ENCODE assay signal across 8 cellular contexts in the genomic region with DNA sequence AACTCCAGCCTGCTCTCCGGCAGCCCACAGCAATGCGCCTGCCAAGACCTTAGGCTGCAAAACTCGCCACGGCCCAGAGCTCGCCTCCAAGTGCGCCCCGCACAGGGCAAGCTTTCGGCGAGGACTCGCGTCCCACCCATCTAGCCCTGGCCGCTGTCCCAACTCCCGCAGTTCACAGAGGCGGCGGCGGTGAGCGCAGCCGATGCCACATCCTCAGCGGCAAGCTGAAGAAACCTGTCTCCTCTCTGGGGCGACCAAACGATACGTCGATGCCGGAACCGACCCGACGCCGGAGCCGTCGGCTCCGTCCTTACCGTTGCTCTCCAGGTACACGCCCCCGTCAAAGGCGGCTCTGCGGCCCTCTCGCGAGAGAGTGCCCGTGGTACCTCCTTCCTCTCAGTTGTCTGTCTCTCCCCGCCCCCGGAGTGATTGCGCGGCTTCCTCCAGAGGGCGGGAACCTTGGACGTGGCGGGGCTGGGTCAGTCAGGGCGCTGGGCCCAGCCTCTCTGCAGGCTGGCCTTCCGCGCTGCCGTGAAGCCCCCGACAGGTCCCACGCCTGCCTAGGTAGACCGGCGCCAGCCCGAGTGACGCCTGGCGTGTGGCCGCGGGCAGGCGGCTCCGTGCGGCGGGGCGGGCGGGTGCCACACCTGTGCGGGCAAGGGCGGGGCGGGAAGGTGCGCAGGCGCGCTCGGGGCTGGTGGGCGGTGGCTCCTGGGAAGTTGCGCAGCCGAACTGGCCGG. TPM values are rescaled to one million over a fixed set of nuclear protein-coding genes. Genes with fewer than 3 reads are reported as not detected.
DNase-seq lines count a peak whose midpoint lies in the region; ATAC-seq, FAIRE-seq and TF ChIP-seq lines count a peak whose summit lies in the region.

No MANE protein-coding gene starts in this region.

- peak; percentile 89 to 96 (median 91) for ATAC-seq in natural killer cell

- peak overlapping the region; percentile 99 for H3K4me3 Mint-ChIP-seq in natural killer cell

- TF ChIP-seq POLR2A in H54 (IDR thresholded peaks at IDR 0.05; ENCODE audit: low read depth, low read length), result peak; percentile 90

- H3K36me3 Mint-ChIP-seq in natural killer cell, result no peaks in the 10 kb centered on the region

- peaks cover 62% of the 10 kb centered on the region in 2 donors for H3K4me1 Mint-ChIP-seq in natural killer cell

- peak; percentile 45 for FAIRE-seq in H54 (lab: Jason Lieb, UNC)

- peak overlapping the region; percentile 93 for H3K9ac ChIP-seq in ES-I3 (ENCODE audit: low read depth, low read length)

- peaks cover 13% of the 10 kb centered on the region for H3K4me1 ChIP-seq in ES-I3 (ENCODE audit: insufficient read depth, low read length)

- no peaks in the 10 kb centered on the region for H3K9me3 Mint-ChIP-seq in natural killer cell

- H3K36me3 ChIP-seq in ES-I3 (ENCODE audit: insufficient read depth, low read length), result no peaks in the 10 kb centered on the region

- DNase-seq in H54 (ENCODE audit: insufficient read length, low spot score), result peak; percentile 73
- peak; percentile 93 for DNase-seq in LNCaP clone FGC (ENCODE audit: low read depth)
- DNase-seq in RPMI8226, result peak; percentile 93
- peak; percentile 94 for DNase-seq in activated T-helper 9 cell treated with anti-CD3 and anti-CD28 coated beads, Interleukin-2, amount 50 U/mL, for 16 hours (ENCODE audit: low read depth)
- peak; percentile 97 for DNase-seq in fibroblast of peridontal ligament (ENCODE audit: extremely low read depth)
- peak; percentile 91 for DNase-seq in natural killer cell
- peak; percentile 92 to 100 (median 98) for DNase-seq in stimulated activated naive CD4-positive, alpha-beta T cell (lab: John Stamatoyannopoulos, UW)

- H3K27me3 Mint-ChIP-seq in natural killer cell (ENCODE audit: low read depth in 2 of 2), result no peaks in the 10 kb centered on the region

- intact Hi-C loops in natural killer cell (cut with micrococcal nuclease), result loop anchor here (2.0 kb wide), 4 partner anchors 75 to 371 kb away; partner anchors contain the start of genes ELF2 and NDUFC1

- TF ChIP-seq CTCF in LNCaP clone FGC (IDR thresholded peaks at IDR 0.05; ENCODE audit: control insufficient read depth, extremely low read depth, insufficient read depth) (0 out of 2 replicates have a peak, but pooled peaks have one; percentile 13), natural killer cell (IDR thresholded peaks at IDR 0.05) (no peak)

- H3K9me3 ChIP-seq in ES-I3 (ENCODE audit: control insufficient read depth, insufficient read depth, low read length), result no peaks in the 10 kb centered on the region

- peak overlapping the region; percentile 93 for H3K4me3 ChIP-seq in LNCaP clone FGC (ENCODE audit: low read depth, low read length)

- peak overlapping the region; percentile 99 for H3K27ac Mint-ChIP-seq in natural killer cell

RNA-seq across cellular contexts. Expression of gene RAB33B, which starts 0.4 kb away (rescaled TPM):
- 10 to 100 TPM in 2 of 3 donors, 1 to 10 TPM in 1; 7.8 to 12.9 (median 10.5) TPM for total RNA-seq in natural killer cell

Comparison
In these comparisons a context has a peak if more than half of its experiments do, and no peak if none do; other contexts are left out.
1. Peak in every context shown above with its lines: DNase-seq, ATAC-seq and H3K4me3 ChIP-seq.